Comparison of ENCODE assay signal across 8 cellular contexts in the genomic region with DNA sequence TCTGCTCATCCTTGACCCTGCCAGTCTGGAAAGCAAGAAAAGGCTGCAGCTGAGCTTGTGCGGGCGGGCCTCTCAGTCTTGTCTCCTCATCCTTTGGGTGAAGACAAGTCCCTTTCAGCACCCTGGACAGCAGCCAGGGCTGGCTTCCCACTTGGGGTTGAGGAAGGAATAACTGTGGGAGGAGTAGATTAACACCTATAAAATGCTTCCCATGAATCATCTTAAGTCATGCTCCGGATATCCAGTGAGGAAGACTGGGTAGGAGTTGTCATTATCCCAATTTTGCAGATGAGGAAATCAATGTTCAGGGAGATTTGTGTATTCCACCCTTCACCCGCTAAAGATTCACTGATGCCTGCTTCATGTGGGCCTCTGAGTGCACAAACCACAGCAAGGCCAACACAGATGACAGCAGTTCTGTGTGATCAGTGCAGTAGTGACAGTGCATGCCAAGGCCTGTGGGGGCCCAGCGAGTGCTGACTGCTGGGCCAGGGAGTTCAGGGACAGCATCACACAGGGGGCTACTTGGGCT. TPM values are rescaled to one million over a fixed set of nuclear protein-coding genes. Genes with fewer than 3 reads are reported as not detected.
A peak's percentile ranks its signal among the peaks of the same experiment; 100 is the strongest.
DNase-seq lines count a peak whose midpoint lies in the region; ATAC-seq and TF ChIP-seq lines count a peak whose summit lies in the region.

No MANE protein-coding gene starts in this region.

- no peaks in the 10 kb centered on the region for H3K27me3 ChIP-seq in RWPE2 (ENCODE audit: insufficient read depth, poor library complexity, severe bottlenecking)
- no peaks in the 10 kb centered on the region for H3K27me3 ChIP-seq in right lobe of liver

- WGBS in right lobe of liver (ENCODE audit: insufficient coverage, low coverage, low lambda C conversion rate, missing lambda C conversion rate), result 50% methylated on average over 4 of the region's 5 CpGs

- H3K27ac ChIP-seq in RWPE2 (ENCODE audit: poor library complexity, severe bottlenecking) (no peak overlapping the region), right lobe of liver (no peak overlapping the region)

- H3K9me3 ChIP-seq in RWPE2 (ENCODE audit: severe bottlenecking), result no peaks in the 10 kb centered on the region
- no peaks in the 10 kb centered on the region for H3K9me3 ChIP-seq in right lobe of liver

- ATAC-seq in RWPE2 (ENCODE audit: low read depth) (peak; percentile 67), right lobe of liver (no peak), GM21825 (IDR thresholded peaks at IDR 0.05; ENCODE audit: unreplicated experiment) (no peak)

- CTCF ChIA-PET in HEK293T (lab: Yijun Ruan, JAX), result interaction anchor here (1.0 kb wide), 1 partner anchor 8 kb away, joined by 5 read pairs; no protein-coding TSS in a partner anchor

- intact Hi-C loops in right lobe of liver (cut with DNase I), result no loop called here

- H3K4me1 ChIP-seq in RWPE2 (ENCODE audit: insufficient read depth, poor library complexity, severe bottlenecking), result peaks cover 5% of the 10 kb centered on the region
- H3K4me1 ChIP-seq in right lobe of liver, result no peaks in the 10 kb centered on the region

- H3K4me3 ChIP-seq in RWPE2 (ENCODE audit: severe bottlenecking) (no peak overlapping the region), cardiac fibroblast (replicated peaks in 1 of 2; ENCODE audit: low read depth in 2 of 2, low read length in 2 of 2) (no peak overlapping the region), right lobe of liver (no peak overlapping the region)

- no peaks in the 10 kb centered on the region for H3K36me3 ChIP-seq in RWPE2 (ENCODE audit: low read depth)
- no peaks in the 10 kb centered on the region for H3K36me3 ChIP-seq in right lobe of liver

- peak; percentile 83 for DNase-seq in HEK293T (ENCODE audit: extremely low spot score)
- DNase-seq in RWPE2 (ENCODE audit: low spot score), result no peak
- DNase-seq in cardiac fibroblast (ENCODE audit: low read depth in 2 of 2), result peak; percentile 76 to 79
- peak in 2 of 3 donors; percentile 55 to 72 for DNase-seq in right lobe of liver
- no peak for DNase-seq in NCI-H1417 treated with DMSO at 0.1 percent for 48 hours (lab: John Stamatoyannopoulos, UW)
- no peak for DNase-seq in NCI-H1092 (lab: John Stamatoyannopoulos, UW)
- DNase-seq in NCI-H2107 (lab: John Stamatoyannopoulos, UW), result no peak

- POLR2A ChIA-PET in HEK293T (lab: Yijun Ruan, JAX), result no interaction called here

- TF ChIP-seq POLR2A in right lobe of liver (IDR thresholded peaks at IDR 0.05), result no peak

- no peak for TF ChIP-seq CTCF in RWPE2 (IDR thresholded peaks at IDR 0.05; ENCODE audit: poor library complexity, severe bottlenecking)
- TF ChIP-seq CTCF in cardiac fibroblast (IDR thresholded peaks at IDR 0.05; ENCODE audit: low read depth, low read length), result no peak
- no peak for TF ChIP-seq CTCF in right lobe of liver (IDR thresholded peaks at IDR 0.05)

TF ChIP-seq in HEK293T, 16 proteins besides CTCF, POLR2A, EP300 and RAD21:
- TF ChIP-seq SP1 (IDR thresholded peaks at IDR 0.05) (no peak), ARNT (IDR thresholded peaks at IDR 0.05) (no peak), L3MBTL2 (conservative IDR thresholded peaks at IDR 0.05) (no peak), FOXM1 (IDR thresholded peaks at IDR 0.05; ENCODE audit: borderline replicate concordance) (no peak), FOXA1 (IDR thresholded peaks at IDR 0.05) (no peak), FOXK2 (IDR thresholded peaks at IDR 0.05) (no peak), ELF4 (IDR thresholded peaks at IDR 0.05) (no peak), ZNF384 (IDR thresholded peaks at IDR 0.05) (no peak), NFRKB (IDR thresholded peaks at IDR 0.05) (no peak), CTBP1 (IDR thresholded peaks at IDR 0.05; ENCODE audit: borderline replicate concordance) (no peak), HDGF (IDR thresholded peaks at IDR 0.05; ENCODE audit: borderline replicate concordance) (no peak), LEF1 (IDR thresholded peaks at IDR 0.05; ENCODE audit: borderline replicate concordance) (no peak), BHLHE40 (IDR thresholded peaks at IDR 0.05; ENCODE audit: borderline replicate concordance) (no peak), SUZ12 (IDR thresholded peaks at IDR 0.05) (no peak), TARDBP (IDR thresholded peaks at IDR 0.05) (no peak)
- TF ChIP-seq, protein P1, sequence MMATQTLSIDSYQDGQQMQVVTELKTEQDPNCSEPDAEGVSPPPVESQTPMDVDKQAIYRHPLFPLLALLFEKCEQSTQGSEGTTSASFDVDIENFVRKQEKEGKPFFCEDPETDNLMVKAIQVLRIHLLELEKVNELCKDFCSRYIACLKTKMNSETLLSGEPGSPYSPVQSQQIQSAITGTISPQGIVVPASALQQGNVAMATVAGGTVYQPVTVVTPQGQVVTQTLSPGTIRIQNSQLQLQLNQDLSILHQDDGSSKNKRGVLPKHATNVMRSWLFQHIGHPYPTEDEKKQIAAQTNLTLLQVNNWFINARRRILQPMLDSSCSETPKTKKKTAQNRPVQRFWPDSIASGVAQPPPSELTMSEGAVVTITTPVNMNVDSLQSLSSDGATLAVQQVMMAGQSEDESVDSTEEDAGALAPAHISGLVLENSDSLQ (IDR thresholded peaks at IDR 0.05), result no peak

RNA-seq across cellular contexts. Expression of a gene that starts 20.1 kb away (rescaled TPM):
- total RNA-seq in right lobe of liver, result 1 to 10 TPM in 5 of 6 experiments, under 1 TPM in 1; 0.73 to 3.5 (median 1.9) TPM

RNA-seq across cellular contexts. Expression of a gene that starts 40.2 kb away (rescaled TPM):
- under 1 TPM in 2 of 6 experiments, not detected in 4; 0.06 TPM for total RNA-seq in right lobe of liver

Comparison
In these comparisons a context has a peak if more than half of its experiments do, and no peak if none do; other contexts are left out.
1. DNase-seq: peak in HEK293T (single experiment), cardiac fibroblast (2 of 2) and right lobe of liver (2 of 3); none in RWPE2 (single experiment), NCI-H1417 treated with DMSO at 0.1 percent for 48 hours (single experiment), NCI-H1092 (single experiment) and NCI-H2107 (single experiment).